In the genomic region with DNA sequence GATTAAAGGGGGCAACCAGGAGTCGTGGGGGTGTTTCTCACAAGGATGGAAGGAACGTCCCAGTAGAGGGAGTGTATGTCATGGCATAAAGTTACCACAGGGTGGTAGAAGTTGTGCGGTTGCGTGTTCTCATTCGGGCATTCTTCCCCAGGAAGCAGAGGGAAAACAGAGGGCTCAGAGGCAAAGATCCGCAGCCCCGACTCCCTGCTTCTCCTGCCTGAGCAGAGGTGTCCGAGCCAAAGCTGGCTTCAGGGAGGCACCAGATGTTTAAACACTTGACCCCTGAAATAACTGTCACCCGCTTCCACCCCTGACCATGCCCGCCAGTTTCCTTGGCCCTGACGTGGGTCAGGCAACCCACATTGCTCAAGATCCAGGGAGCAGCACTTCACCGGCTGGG, we compare ENCODE assay signal across 9 cellular contexts.
DNase-seq lines count a peak whose midpoint lies in the region; ATAC-seq, FAIRE-seq and TF ChIP-seq lines count a peak whose summit lies in the region.
"Had no signal": no experiment of that assay in that cellular context is flagged by ENCODE, and none has a peak within 500 bp of the region (broad histone marks: within the 10 kb centered on the region; RNA-seq: fewer than 3 reads in every experiment).

No MANE protein-coding gene starts in this region.

- H3K9me3 ChIP-seq in H1 (ENCODE audit: insufficient read depth in 2 of 2, low read depth in 1 of 2, low read length in 1 of 2), result no peaks in the 10 kb centered on the region

- no peaks in the 10 kb centered on the region for H3K4me1 Mint-ChIP-seq in naive thymus-derived CD8-positive, alpha-beta T cell

- no peak overlapping the region for H3K27ac Mint-ChIP-seq in naive thymus-derived CD8-positive, alpha-beta T cell

- no peak overlapping the region for H3K18ac ChIP-seq in H1 (ENCODE audit: extremely low read depth, low read length)

- WGBS in H1 (ENCODE audit: extremely low coverage in 1 of 2, insufficient coverage in 1 of 2, insufficient read length in 1 of 2, insufficient replicate concordance in 2 of 2, low coverage in 1 of 2, low lambda C conversion rate in 2 of 2, missing lambda C conversion rate in 1 of 2), 2 experiments, result 44% methylated on average over 12 of the region's 12 CpGs; no CpG with 5 or more reads in 1 of the 2 experiments

- CTCF ChIA-PET in H1 (lab: Charles Lee; ENCODE audit: partially characterized antibody), result interaction anchor here (0.7 to 2.5 kb wide), 20 partner anchors 8 to 332 kb away, joined by 3 to 10 read pairs (median 4); no protein-coding TSS in a partner anchor

- H3K36me3 ChIP-seq in H1 (ENCODE audit: control insufficient read depth in 2 of 4, insufficient read depth in 4 of 4, low read length in 3 of 4), result no peaks in the 10 kb centered on the region

- no peak overlapping the region for H3K4me3 Mint-ChIP-seq in naive thymus-derived CD8-positive, alpha-beta T cell

- no peaks in the 10 kb centered on the region for H4K20me1 ChIP-seq in H1 (replicated peaks in 1 of 2; ENCODE audit: control insufficient read depth in 1 of 2, insufficient read depth in 2 of 2, low read length in 2 of 2)

- peak overlapping the region; percentile 56 for H4K91ac ChIP-seq in H1 (replicated peaks; ENCODE audit: insufficient read length, low read length)

- H3K27me3 ChIP-seq in H1 (replicated peaks in 1 of 4; ENCODE audit: control insufficient read depth in 3 of 4, extremely low read depth in 1 of 4, insufficient read depth in 3 of 4, low read length in 3 of 4), result peaks cover 0 to 10% (median 6%) of the 10 kb centered on the region in 4 experiments; a peak in 5 of 7 replicates

- H3K9ac ChIP-seq in H1 (replicated peaks in 1 of 4; ENCODE audit: extremely low read depth in 1 of 4, low read depth in 3 of 4, low read length in 3 of 4), result no peak overlapping the region

- TF ChIP-seq EP300 in H1 (IDR thresholded peaks at IDR 0.05; ENCODE audit: borderline replicate concordance in 1 of 2, low read depth in 2 of 2, low read length in 2 of 2), result no peak

- no peaks in the 10 kb centered on the region for H3K79me1 ChIP-seq in H1 (ENCODE audit: low read depth, low read length)

- peaks cover 19 to 69% (median 32%) of the 10 kb centered on the region in 5 donors for H3K27me3 Mint-ChIP-seq in naive thymus-derived CD8-positive, alpha-beta T cell

- TF ChIP-seq RAD21 in H1 (IDR thresholded peaks at IDR 0.05 in 1 of 2, conservative IDR thresholded peaks at IDR 0.05 in 1 of 2; ENCODE audit: low read depth in 2 of 2, low read length in 2 of 2), result peak; percentile 84 to 86

- POLR2A ChIA-PET in H1 (lab: Charles Lee; ENCODE audit: partially characterized antibody), result no interaction called here
- POLR2A ChIA-PET in naive thymus-derived CD8-positive, alpha-beta T cell (lab: Charles Lee), result no interaction called here

- no peak overlapping the region for H3K56ac ChIP-seq in H1 (replicated peaks; ENCODE audit: insufficient read length, low read depth, low read length)

- ATAC-seq in naive thymus-derived CD8-positive, alpha-beta T cell, result no peak
- no peak for ATAC-seq in GM19455 (IDR thresholded peaks at IDR 0.05; ENCODE audit: unreplicated experiment)

- H3K23ac ChIP-seq in H1 (ENCODE audit: insufficient read length), result no peak overlapping the region

- H3K27ac ChIP-seq in H1 (ENCODE audit: low read depth, low read length), result no peak overlapping the region

- 0 out of 2 replicates have a peak overlapping the region, but pooled peaks have one; percentile 50 for H2BK15ac ChIP-seq in H1 (ENCODE audit: low read length)

- H2BK120ac ChIP-seq in H1 (replicated peaks; ENCODE audit: low read depth, low read length), result no peak overlapping the region

- peak; percentile 42 for FAIRE-seq in H1 (lab: Jason Lieb, UNC)

- peaks cover 0 to 2% (median 0%) of the 10 kb centered on the region in 4 experiments; a peak in 2 of 7 replicates for H3K4me1 ChIP-seq in H1 (replicated peaks in 1 of 4; ENCODE audit: control insufficient read depth in 3 of 4, insufficient read depth in 4 of 4, low read length in 3 of 4)

- H4K8ac ChIP-seq in H1 (ENCODE audit: extremely low read depth, insufficient read depth, low read length), result peak overlapping the region; percentile 89; the same call in 1 of the 2 replicates

- no peak overlapping the region for H3K14ac ChIP-seq in H1 (ENCODE audit: insufficient read length)

- H3K9me3 Mint-ChIP-seq in naive thymus-derived CD8-positive, alpha-beta T cell, result peaks cover 0 to 5% (median 0%) of the 10 kb centered on the region in 9 donors

- no peaks in the 10 kb centered on the region for H3K36me3 Mint-ChIP-seq in naive thymus-derived CD8-positive, alpha-beta T cell

- peak overlapping the region; percentile 91 for H2AFZ ChIP-seq in H1 (ENCODE audit: low read length)

- H3K4me2 ChIP-seq in H1 (ENCODE audit: insufficient read depth in 1 of 2, low read depth in 2 of 2, low read length in 2 of 2), result peak overlapping the region in 1 of 2 experiments; percentile 39; a peak in 2 of 4 replicates

- H2BK12ac ChIP-seq in H1 (ENCODE audit: low read depth, low read length), result 0 out of 2 replicates have a peak overlapping the region, but pooled peaks have one; percentile 41

- H2BK5ac ChIP-seq in H1 (ENCODE audit: low read depth, low read length), result no peak overlapping the region

- H4K5ac ChIP-seq in H1 (ENCODE audit: insufficient read length, low read depth, low read length), result no peak overlapping the region

- no peaks in the 10 kb centered on the region for H3K79me2 ChIP-seq in H1 (ENCODE audit: control insufficient read depth in 1 of 2, insufficient read depth in 2 of 2, low read length in 2 of 2)

- H2BK20ac ChIP-seq in H1 (ENCODE audit: low read length), result no peak overlapping the region

- DNase-seq in AG20443 (ENCODE audit: low spot score) (peak; percentile 91), LNCaP clone FGC (ENCODE audit: low read depth) (no peak), H1 (ENCODE audit: low read depth in 1 of 2, low spot score in 2 of 2) (peak; percentile 27 to 65), myocyte (ENCODE audit: low read depth) (peak; percentile 41), SHP77 treated with DMSO at 0.1 percent for 48 hours (lab: John Stamatoyannopoulos, UW) (no peak)
- DNase-seq in naive thymus-derived CD8-positive, alpha-beta T cell, result no peak
- no peak for DNase-seq in effector CD8-positive, alpha-beta T cell (lab: John Stamatoyannopoulos, UW)
- DNase-seq: activated T-cell treated with anti-CD3 and anti-CD28 coated beads for 4 hours had no signal

- no peak overlapping the region for H3K4me3 ChIP-seq in LNCaP clone FGC (ENCODE audit: low read depth, low read length)
- H3K4me3 ChIP-seq in H1 (ENCODE audit: extremely low read depth in 1 of 4, insufficient read depth in 2 of 4, low read depth in 3 of 4, low read length in 4 of 4), result no peak overlapping the region

- peak overlapping the region; percentile 54 for H3K4ac ChIP-seq in H1 (replicated peaks; ENCODE audit: insufficient read length, low read depth, low read length)

- H3K23me2 ChIP-seq in H1 (ENCODE audit: low read depth, low read length), result no peaks in the 10 kb centered on the region

- TF ChIP-seq CTCF in LNCaP clone FGC (IDR thresholded peaks at IDR 0.05; ENCODE audit: control insufficient read depth, extremely low read depth, insufficient read depth), result peak; percentile 46
- TF ChIP-seq CTCF in H1 (IDR thresholded peaks at IDR 0.05; ENCODE audit: control extremely low read depth in 1 of 3, insufficient read depth in 1 of 3, low read depth in 1 of 3, low read length in 3 of 3), result peak; percentile 56 to 81 (median 75)

- H2AK5ac ChIP-seq in H1 (ENCODE audit: low read depth, low read length), result no peak overlapping the region

- no peak for TF ChIP-seq POLR2A in H1 (IDR thresholded peaks at IDR 0.05; ENCODE audit: control extremely low read depth in 1 of 2, low read depth in 2 of 2, low read length in 2 of 2)

TF ChIP-seq in H1, 55 proteins besides CTCF, POLR2A, EP300 and RAD21 (continues in another document):
- TF ChIP-seq EZH2 (IDR thresholded peaks at IDR 0.05; ENCODE audit: low read depth, low read length, severe bottlenecking) (peak; percentile 27), TEAD4 (IDR thresholded peaks at IDR 0.05; ENCODE audit: low read depth, low read length) (peak; percentile 35; the same call in 1 of the 2 replicates), TBP (IDR thresholded peaks at IDR 0.05; ENCODE audit: low read depth, low read length) (no peak; the same call in 1 of the 2 replicates)

Comparison
In these comparisons a context has a peak if more than half of its experiments do, and no peak if none do; other contexts are left out.
1. DNase-seq: peak in AG20443 (single experiment), H1 (2 of 2) and myocyte (single experiment); none in LNCaP clone FGC (single experiment), SHP77 treated with DMSO at 0.1 percent for 48 hours (single experiment), naive thymus-derived CD8-positive, alpha-beta T cell (0 of 10) and effector CD8-positive, alpha-beta T cell (single experiment).